In genomic region chr16:70508752-70509151, GRCh38 we compare ENCODE assay signal across 9 cellular contexts. TPM values are rescaled to one million over a fixed set of nuclear protein-coding genes. Genes with fewer than 3 reads are reported as not detected.
DNase-seq lines count a peak whose midpoint lies in the region; ATAC-seq and TF ChIP-seq lines count a peak whose summit lies in the region.
"Had no signal": no experiment of that assay in that cellular context is flagged by ENCODE, and none has a peak within 500 bp of the region (broad histone marks: within the 10 kb centered on the region; RNA-seq: fewer than 3 reads in every experiment).

No MANE protein-coding gene starts in this region.

- peak; percentile 21 for TF ChIP-seq CTCF in CD14-positive monocyte (IDR thresholded peaks at IDR 0.05)

- H3K36me3 Mint-ChIP-seq in CD14-positive monocyte: peaks cover 64 to 85% of the 10 kb centered on the region in 2 donors
- H3K36me3 Mint-ChIP-seq in T-helper 2 cell treated with Interferon-gamma antibody and Interleukin-4, amounts not matched to agents 5 μg/mL and 100 μg/mL, for 36 hours (ENCODE audit: low read depth): peaks cover 28% of the 10 kb centered on the region

- intact Hi-C loops in CD14-positive monocyte (cut with micrococcal nuclease): loop anchor here in 1 of 2 donors (10.0 kb wide), 1 partner anchor 146 kb away; no protein-coding TSS in a partner anchor
- intact Hi-C loops in posterior vena cava (cut with DNase I): no loop called here

- no peak for DNase-seq in CD14-positive monocyte (ENCODE audit: low spot score)
- peak; percentile 28 for DNase-seq in HCEC 1CT
- DNase-seq in T-helper 2 cell treated with Interferon-gamma antibody and Interleukin-4, amounts not matched to agents 5 μg/mL and 100 μg/mL, for 36 hours (ENCODE audit: low spot score): no peak
- peak; percentile 35 for DNase-seq in germinal center (ENCODE audit: low spot score)
- no peak for DNase-seq in posterior vena cava (ENCODE audit: low spot score)
- no peak for DNase-seq in GM19238 (ENCODE audit: insufficient read length, low spot score)
- no peak for DNase-seq in anterior cingulate cortex (lab: John Stamatoyannopoulos, UW)
- DNase-seq: occipital lobe had no signal

- no peak overlapping the region for H3K4me3 Mint-ChIP-seq in CD14-positive monocyte
- H3K4me3 Mint-ChIP-seq in T-helper 2 cell treated with Interferon-gamma antibody and Interleukin-4, amounts not matched to agents 5 μg/mL and 100 μg/mL, for 36 hours: no peak overlapping the region

- ATAC-seq in HG02623 (IDR thresholded peaks at IDR 0.05; ENCODE audit: unreplicated experiment): no peak

- peaks cover 5% of the 10 kb centered on the region for H3K4me1 Mint-ChIP-seq in CD14-positive monocyte
- H3K4me1 Mint-ChIP-seq in T-helper 2 cell treated with Interferon-gamma antibody and Interleukin-4, amounts not matched to agents 5 μg/mL and 100 μg/mL, for 36 hours (ENCODE audit: low read depth): peaks cover 7% of the 10 kb centered on the region

- no peaks in the 10 kb centered on the region for H3K9me3 Mint-ChIP-seq in CD14-positive monocyte
- H3K9me3 Mint-ChIP-seq in T-helper 2 cell treated with Interferon-gamma antibody and Interleukin-4, amounts not matched to agents 5 μg/mL and 100 μg/mL, for 36 hours: no peaks in the 10 kb centered on the region

- H3K27me3 Mint-ChIP-seq in CD14-positive monocyte (ENCODE audit: low read depth in 3 of 3): no peaks in the 10 kb centered on the region
- H3K27me3 Mint-ChIP-seq in T-helper 2 cell treated with Interferon-gamma antibody and Interleukin-4, amounts not matched to agents 5 μg/mL and 100 μg/mL, for 36 hours (ENCODE audit: low read depth): no peaks in the 10 kb centered on the region

- H3K27ac Mint-ChIP-seq in CD14-positive monocyte: peak overlapping the region in 1 of 7 donors; percentile 26
- peak overlapping the region; percentile 72 for H3K27ac Mint-ChIP-seq in T-helper 2 cell treated with Interferon-gamma antibody and Interleukin-4, amounts not matched to agents 5 μg/mL and 100 μg/mL, for 36 hours

RNA-seq across cellular contexts. Expression of gene COG4, which starts 14.6 kb away (rescaled TPM):
- 10 to 100 TPM; 37.6 to 40.1 TPM for polyA plus RNA-seq in CD14-positive monocyte
- total RNA-seq in posterior vena cava: 10 to 100 TPM; 29.3 to 39.1 TPM

RNA-seq across cellular contexts. Expression of gene SF3B3, which starts 14.9 kb away (rescaled TPM):
- polyA plus RNA-seq in CD14-positive monocyte: 10 to 100 TPM; 42.1 to 52.3 TPM
- 100 to 1,000 TPM; 140 to 144 TPM for total RNA-seq in posterior vena cava

RNA-seq across cellular contexts. Expression of gene FCSK, which starts 54.4 kb away (rescaled TPM):
- 1 to 10 TPM; 4.2 to 6.4 TPM for polyA plus RNA-seq in CD14-positive monocyte
- total RNA-seq in posterior vena cava: 10 to 100 TPM; 10.7 to 11.0 TPM

Comparison
In these comparisons a context has a peak if more than half of its experiments do, and no peak if none do; other contexts are left out.
1. DNase-seq: peak in HCEC 1CT (single experiment) and germinal center (single experiment); none in CD14-positive monocyte (single experiment), T-helper 2 cell treated with Interferon-gamma antibody and Interleukin-4, amounts not matched to agents 5 μg/mL and 100 μg/mL, for 36 hours (single experiment), posterior vena cava (single experiment), GM19238 (single experiment) and anterior cingulate cortex (0 of 58).